Comparison of ENCODE assay signal across 20 cellular contexts in genomic region chr1:119146466-119146865, GRCh38. TPM values are rescaled to one million over a fixed set of nuclear protein-coding genes. Genes with fewer than 3 reads are reported as not detected.
DNase-seq lines count a peak whose midpoint lies in the region; ATAC-seq lines count a peak whose summit lies in the region.
"Had no signal": no experiment of that assay in that cellular context is flagged by ENCODE, and none has a peak within 500 bp of the region (broad histone marks: within the 10 kb centered on the region; RNA-seq: fewer than 3 reads in every experiment).

No MANE protein-coding gene starts in this region.

- H3K36me3 ChIP-seq in CD4-positive, CD25-positive, alpha-beta regulatory T cell (ENCODE audit: control insufficient read depth, insufficient read depth, low read length), result no peaks in the 10 kb centered on the region

- no peaks in the 10 kb centered on the region for H3K27me3 ChIP-seq in CD4-positive, CD25-positive, alpha-beta regulatory T cell (ENCODE audit: control insufficient read depth, insufficient read depth, low read length)

- H3K27me3 Mint-ChIP-seq in activated CD4-positive, alpha-beta T cell treated with anti-CD3 and anti-CD28 coated beads for 36 hours, result no peaks in the 10 kb centered on the region
- no peaks in the 10 kb centered on the region for H3K27me3 Mint-ChIP-seq in activated CD4-positive, alpha-beta T cell treated with anti-CD3 and anti-CD28 coated beads, Interleukin-2, amount 10 ng/mL, durations not matched to agents 24 days and 14 days
- no peaks in the 10 kb centered on the region for H3K27me3 Mint-ChIP-seq in CD4-positive, CD25-positive, alpha-beta regulatory T cell
- no peaks in the 10 kb centered on the region for H3K27me3 Mint-ChIP-seq in activated T-helper 17 cell treated with anti-CD3 and anti-CD28 coated beads, Interleukin-2, amount 50 U/mL, for 72 hours
- H3K27me3 Mint-ChIP-seq: CD8-positive, alpha-beta memory T cell had no signal

- intact Hi-C loops in activated CD4-positive, alpha-beta T cell treated with anti-CD3 and anti-CD28 coated beads for 36 hours (cut with DNase I, micrococcal nuclease), result loop anchor here in 1 of 2 experiments (10.0 kb wide), 1 partner anchor 1222 kb away; the partner anchor contains the start of genes GDAP2 and WDR3
- intact Hi-C loops in activated CD4-positive, alpha-beta T cell treated with anti-CD3 and anti-CD28 coated beads, Interleukin-2, amount 10 ng/mL, durations not matched to agents 24 days and 14 days (cut with micrococcal nuclease), result no loop called here

- H3K4me3 Mint-ChIP-seq in activated CD4-positive, alpha-beta T cell treated with anti-CD3 and anti-CD28 coated beads for 36 hours, result no peak overlapping the region
- H3K4me3 Mint-ChIP-seq in activated CD4-positive, alpha-beta T cell treated with anti-CD3 and anti-CD28 coated beads, Interleukin-2, amount 10 ng/mL, durations not matched to agents 24 days and 14 days, result no peak overlapping the region
- no peak overlapping the region for H3K4me3 Mint-ChIP-seq in CD4-positive, CD25-positive, alpha-beta regulatory T cell
- peak overlapping the region; percentile 65 for H3K4me3 Mint-ChIP-seq in activated T-helper 17 cell treated with anti-CD3 and anti-CD28 coated beads, Interleukin-2, amount 50 U/mL, for 72 hours
- H3K4me3 Mint-ChIP-seq: CD8-positive, alpha-beta memory T cell; GM23338 had no signal

- H3K4me3 ChIP-seq in CD4-positive, CD25-positive, alpha-beta regulatory T cell (ENCODE audit: low read depth, low read length), result no peak overlapping the region
- H3K4me3 ChIP-seq: A549, GM23338 had no signal

- H3K9me3 ChIP-seq in CD4-positive, CD25-positive, alpha-beta regulatory T cell (ENCODE audit: control insufficient read depth in 2 of 2, low read length in 2 of 2), result no peaks in the 10 kb centered on the region
- H3K9me3 ChIP-seq: A549 had no signal

- peaks cover 10% of the 10 kb centered on the region for H3K4me1 ChIP-seq in CD4-positive, CD25-positive, alpha-beta regulatory T cell (ENCODE audit: control insufficient read depth, insufficient read depth, low read length, poor library complexity, severe bottlenecking)

- peak; percentile 12 for ATAC-seq in activated CD4-positive, alpha-beta T cell treated with anti-CD3 and anti-CD28 coated beads for 36 hours
- no peak for ATAC-seq in CD4-positive, CD25-positive, alpha-beta regulatory T cell (ENCODE audit: low read depth in 2 of 2)
- peak; percentile 66 for ATAC-seq in activated T-helper 17 cell treated with anti-CD3 and anti-CD28 coated beads, Interleukin-2, amount 50 U/mL, for 72 hours (replicated peaks)
- ATAC-seq in GM19324 (IDR thresholded peaks at IDR 0.05; ENCODE audit: low FRiP score, unreplicated experiment), result no peak
- ATAC-seq: A549, GM23338 had no signal

- CTCF ChIA-PET in activated CD4-positive, alpha-beta T cell treated with anti-CD3 and anti-CD28 coated beads for 36 hours (lab: Charles Lee), result interaction anchor here (0.6 kb wide), 1 partner anchor 335 kb away, joined by 3 read pairs; no protein-coding TSS in a partner anchor

- H3K4me1 Mint-ChIP-seq in activated CD4-positive, alpha-beta T cell treated with anti-CD3 and anti-CD28 coated beads for 36 hours, result peaks cover 9% of the 10 kb centered on the region
- H3K4me1 Mint-ChIP-seq in activated CD4-positive, alpha-beta T cell treated with anti-CD3 and anti-CD28 coated beads, Interleukin-2, amount 10 ng/mL, durations not matched to agents 24 days and 14 days, result peaks cover 31% of the 10 kb centered on the region
- peaks cover 6 to 38% (median 21%) of the 10 kb centered on the region in 4 donors for H3K4me1 Mint-ChIP-seq in CD4-positive, CD25-positive, alpha-beta regulatory T cell
- peaks cover 41% of the 10 kb centered on the region for H3K4me1 Mint-ChIP-seq in activated T-helper 17 cell treated with anti-CD3 and anti-CD28 coated beads, Interleukin-2, amount 50 U/mL, for 72 hours

- no peak overlapping the region for H3K27ac ChIP-seq in CD4-positive, CD25-positive, alpha-beta regulatory T cell (ENCODE audit: insufficient read depth, low read length, poor library complexity, severe bottlenecking)
- H3K27ac ChIP-seq: 22Rv1, A549, C4-2B, HL-60 had no signal

- H3K27ac Mint-ChIP-seq in activated CD4-positive, alpha-beta T cell treated with anti-CD3 and anti-CD28 coated beads for 36 hours, result no peak overlapping the region
- no peak overlapping the region for H3K27ac Mint-ChIP-seq in activated CD4-positive, alpha-beta T cell treated with anti-CD3 and anti-CD28 coated beads, Interleukin-2, amount 10 ng/mL, durations not matched to agents 24 days and 14 days
- peak overlapping the region in 2 of 3 donors; percentile 18 to 54 for H3K27ac Mint-ChIP-seq in CD4-positive, CD25-positive, alpha-beta regulatory T cell
- H3K27ac Mint-ChIP-seq in activated T-helper 17 cell treated with anti-CD3 and anti-CD28 coated beads, Interleukin-2, amount 50 U/mL, for 72 hours, result peak overlapping the region; percentile 65
- H3K27ac Mint-ChIP-seq: GM23338 had no signal

- POLR2A ChIA-PET in activated CD4-positive, alpha-beta T cell treated with anti-CD3 and anti-CD28 coated beads for 36 hours (lab: Charles Lee), result no interaction called here

- H3K36me3 Mint-ChIP-seq in activated CD4-positive, alpha-beta T cell treated with anti-CD3 and anti-CD28 coated beads for 36 hours (ENCODE audit: low read depth), result peaks cover 30% of the 10 kb centered on the region
- peaks cover 41% of the 10 kb centered on the region for H3K36me3 Mint-ChIP-seq in activated CD4-positive, alpha-beta T cell treated with anti-CD3 and anti-CD28 coated beads, Interleukin-2, amount 10 ng/mL, durations not matched to agents 24 days and 14 days (ENCODE audit: low read depth)
- H3K36me3 Mint-ChIP-seq in CD4-positive, CD25-positive, alpha-beta regulatory T cell, result peaks cover 21% of the 10 kb centered on the region
- H3K36me3 Mint-ChIP-seq in activated T-helper 17 cell treated with anti-CD3 and anti-CD28 coated beads, Interleukin-2, amount 50 U/mL, for 72 hours (ENCODE audit: low read depth), result peaks cover 63% of the 10 kb centered on the region

- DNase-seq in activated CD4-positive, alpha-beta T cell treated with anti-CD3 and anti-CD28 coated beads for 36 hours, result no peak
- no peak for DNase-seq in activated CD4-positive, alpha-beta T cell treated with anti-CD3 and anti-CD28 coated beads, Interleukin-2, amount 10 ng/mL, durations not matched to agents 24 days and 14 days
- DNase-seq in CD4-positive, CD25-positive, alpha-beta regulatory T cell, result no peak
- DNase-seq in DMS79 treated with DMSO at 0.1 percent for 48 hours (lab: John Stamatoyannopoulos, UW) (peak; percentile 23), iPS-NIHi11 (ENCODE audit: low spot score) (no peak)
- DNase-seq in stimulated activated naive CD4-positive, alpha-beta T cell treated with Interleukin-2 at 50 U/mL for 16 hours (lab: John Stamatoyannopoulos, UW), result no peak
- DNase-seq: AML-193; CD8-positive, alpha-beta memory T cell; COR-L47; DMS 273 treated with DMSO at 0.1 percent for 48 hours; DMS53; GDM1; HCEC 1CT had no signal

- no peaks in the 10 kb centered on the region for H3K9me3 Mint-ChIP-seq in activated CD4-positive, alpha-beta T cell treated with anti-CD3 and anti-CD28 coated beads for 36 hours (ENCODE audit: low read depth)
- H3K9me3 Mint-ChIP-seq in activated CD4-positive, alpha-beta T cell treated with anti-CD3 and anti-CD28 coated beads, Interleukin-2, amount 10 ng/mL, durations not matched to agents 24 days and 14 days, result no peaks in the 10 kb centered on the region
- peaks cover 0 to 3% (median 0%) of the 10 kb centered on the region in 7 donors for H3K9me3 Mint-ChIP-seq in CD4-positive, CD25-positive, alpha-beta regulatory T cell
- no peaks in the 10 kb centered on the region for H3K9me3 Mint-ChIP-seq in activated T-helper 17 cell treated with anti-CD3 and anti-CD28 coated beads, Interleukin-2, amount 50 U/mL, for 72 hours
- H3K9me3 Mint-ChIP-seq: CD8-positive, alpha-beta memory T cell; GM23338 had no signal

RNA-seq across cellular contexts. Expression of gene WARS2, which starts 6.0 kb away (rescaled TPM):
- 10 to 100 TPM; 16.0 to 25.2 TPM for total RNA-seq in activated CD4-positive, alpha-beta T cell treated with anti-CD3 and anti-CD28 coated beads for 36 hours
- 20.2 and 21.5 TPM in 2 replicates for total RNA-seq in activated CD4-positive, alpha-beta T cell treated with anti-CD3 and anti-CD28 coated beads, Interleukin-2, amount 10 ng/mL, durations not matched to agents 24 days and 14 days
- total RNA-seq in CD4-positive, CD25-positive, alpha-beta regulatory T cell, result 23.0 TPM
- 10 to 100 TPM; 13.9 to 17.4 (median 16.8) TPM for polyA plus RNA-seq in CD4-positive, CD25-positive, alpha-beta regulatory T cell
- 10 to 100 TPM; 18.5 to 21.6 TPM for total RNA-seq in activated T-helper 17 cell treated with anti-CD3 and anti-CD28 coated beads, Interleukin-2, amount 50 U/mL, for 72 hours

Comparison
In these comparisons a context has a peak if more than half of its experiments do, and no peak if none do; other contexts are left out.
1. ATAC-seq: peak in activated CD4-positive, alpha-beta T cell treated with anti-CD3 and anti-CD28 coated beads for 36 hours (single experiment) and activated T-helper 17 cell treated with anti-CD3 and anti-CD28 coated beads, Interleukin-2, amount 50 U/mL, for 72 hours (single experiment); none in CD4-positive, CD25-positive, alpha-beta regulatory T cell (0 of 2) and GM19324 (single experiment).
2. H3K27ac Mint-ChIP-seq: peak in CD4-positive, CD25-positive, alpha-beta regulatory T cell (2 of 3) and activated T-helper 17 cell treated with anti-CD3 and anti-CD28 coated beads, Interleukin-2, amount 50 U/mL, for 72 hours (single experiment); none in activated CD4-positive, alpha-beta T cell treated with anti-CD3 and anti-CD28 coated beads for 36 hours (single experiment) and activated CD4-positive, alpha-beta T cell treated with anti-CD3 and anti-CD28 coated beads, Interleukin-2, amount 10 ng/mL, durations not matched to agents 24 days and 14 days (single experiment).